Comparison of ENCODE assay signal across 26 cellular contexts in genomic region chr12:103513875-103514274, GRCh38. TPM values are rescaled to one million over a fixed set of nuclear protein-coding genes. Genes with fewer than 3 reads are reported as not detected.
DNase-seq lines count a peak whose midpoint lies in the region; ATAC-seq and TF ChIP-seq lines count a peak whose summit lies in the region.
"Had no signal": no experiment of that assay in that cellular context is flagged by ENCODE, and none has a peak within 500 bp of the region (broad histone marks: within the 10 kb centered on the region; RNA-seq: fewer than 3 reads in every experiment).

No MANE protein-coding gene starts in this region.

- no peaks in the 10 kb centered on the region for H4K20me1 ChIP-seq in GM23338 (replicated peaks; ENCODE audit: insufficient read depth)
- H4K20me1 ChIP-seq: BLaER1 treated with 17β-estradiol and CSF1 and Interleukin-3, amounts not matched to agents 10 nM and 100 nM had no signal

- no peak overlapping the region for H3K4me2 ChIP-seq in GM23338
- H3K4me2 ChIP-seq: A549; BLaER1 treated with 17β-estradiol and CSF1 and Interleukin-3, amounts not matched to agents 10 nM and 100 nM had no signal

- no peak overlapping the region for H3K27ac Mint-ChIP-seq in activated CD8-positive, alpha-beta T cell treated with anti-CD3 and anti-CD28 coated beads for 36 hours
- H3K27ac Mint-ChIP-seq in activated CD8-positive, alpha-beta T cell treated with anti-CD3 and anti-CD28 coated beads, Interleukin-2, amount 10 ng/mL, durations not matched to agents 7 days and 5 days = no peak overlapping the region
- H3K27ac Mint-ChIP-seq in GM23338 (peak overlapping the region; percentile 19; the same call in 1 of the 2 replicates), activated B cell treated with CpG ODN at 0.5 μM for 24 hours (peak overlapping the region; percentile 68)
- H3K27ac Mint-ChIP-seq in stimulated activated memory B cell treated with anti-CD40 and anti-IgM and Interleukin-4, amounts not matched to agents 10 μg/mL and 1 μg/mL and 100 μg/mL, for 72 hours = peak overlapping the region; percentile 17
- H3K27ac Mint-ChIP-seq: CD14-positive monocyte; CD4-positive, alpha-beta T cell had no signal

- no peak overlapping the region for H3K27ac ChIP-seq in GM23338 (ENCODE audit: low read depth)
- no peak overlapping the region for H3K27ac ChIP-seq in uterus
- H3K27ac ChIP-seq: A549; BLaER1 treated with 17β-estradiol and CSF1 and Interleukin-3, amounts not matched to agents 10 nM and 100 nM; GM23248 had no signal

- no peak overlapping the region for H3K4me3 Mint-ChIP-seq in activated CD8-positive, alpha-beta T cell treated with anti-CD3 and anti-CD28 coated beads for 36 hours
- no peak overlapping the region for H3K4me3 Mint-ChIP-seq in activated CD8-positive, alpha-beta T cell treated with anti-CD3 and anti-CD28 coated beads, Interleukin-2, amount 10 ng/mL, durations not matched to agents 7 days and 5 days
- no peak overlapping the region for H3K4me3 Mint-ChIP-seq in GM23338
- H3K4me3 Mint-ChIP-seq in activated B cell treated with CpG ODN at 0.5 μM for 24 hours = no peak overlapping the region
- H3K4me3 Mint-ChIP-seq in stimulated activated memory B cell treated with anti-CD40 and anti-IgM and Interleukin-4, amounts not matched to agents 10 μg/mL and 1 μg/mL and 100 μg/mL, for 72 hours = no peak overlapping the region
- H3K4me3 Mint-ChIP-seq: CD14-positive monocyte; CD4-positive, alpha-beta T cell; CD8-positive, alpha-beta memory T cell; H9 had no signal

- H3K27me3 Mint-ChIP-seq in activated CD8-positive, alpha-beta T cell treated with anti-CD3 and anti-CD28 coated beads for 36 hours = peaks cover 13% of the 10 kb centered on the region
- no peaks in the 10 kb centered on the region for H3K27me3 Mint-ChIP-seq in activated CD8-positive, alpha-beta T cell treated with anti-CD3 and anti-CD28 coated beads, Interleukin-2, amount 10 ng/mL, durations not matched to agents 7 days and 5 days (ENCODE audit: low read depth)
- H3K27me3 Mint-ChIP-seq in GM23338 (ENCODE audit: insufficient read depth, low read depth, poor library complexity) = peaks cover 2% of the 10 kb centered on the region
- H3K27me3 Mint-ChIP-seq in activated B cell treated with CpG ODN at 0.5 μM for 24 hours = no peaks in the 10 kb centered on the region
- no peaks in the 10 kb centered on the region for H3K27me3 Mint-ChIP-seq in stimulated activated memory B cell treated with anti-CD40 and anti-IgM and Interleukin-4, amounts not matched to agents 10 μg/mL and 1 μg/mL and 100 μg/mL, for 72 hours
- H3K27me3 Mint-ChIP-seq: CD4-positive, alpha-beta T cell; CD8-positive, alpha-beta memory T cell had no signal

- H3K9me2 ChIP-seq in GM23338 (ENCODE audit: insufficient read depth) = no peaks in the 10 kb centered on the region; the same call in 1 of the 2 replicates

- no peaks in the 10 kb centered on the region for H3K27me3 ChIP-seq in GM23338 (ENCODE audit: insufficient read depth)
- H3K27me3 ChIP-seq in uterus = no peaks in the 10 kb centered on the region
- H3K27me3 ChIP-seq: BE2C; BLaER1 treated with 17β-estradiol and CSF1 and Interleukin-3, amounts not matched to agents 10 nM and 100 nM had no signal

- intact Hi-C loops in activated CD8-positive, alpha-beta T cell treated with anti-CD3 and anti-CD28 coated beads for 36 hours (cut with micrococcal nuclease) = no loop called here
- intact Hi-C loops in activated B cell treated with CpG ODN at 0.5 μM for 24 hours (cut with micrococcal nuclease) (no loop called here), uterus (cut with DNase I; ENCODE audit: low total_unique reads) (no loop called here)

- no peak for DNase-seq in activated CD8-positive, alpha-beta T cell treated with anti-CD3 and anti-CD28 coated beads for 36 hours
- DNase-seq in activated CD8-positive, alpha-beta T cell treated with anti-CD3 and anti-CD28 coated beads, Interleukin-2, amount 10 ng/mL, durations not matched to agents 7 days and 5 days = no peak
- no peak for DNase-seq in GM23338 (ENCODE audit: low spot score)
- no peak for DNase-seq in activated B cell treated with CpG ODN at 0.5 μM for 24 hours
- DNase-seq in activated T-cell treated with anti-CD3 and anti-CD28 coated beads, Interleukin-2, amount 50 U/mL, for 1 hour = no peak
- DNase-seq in uterus = no peak
- DNase-seq: 8988T; ACHN; AML-193; BE2C; CD4-positive, alpha-beta T cell; CD8-positive, alpha-beta memory T cell; DMS 273 treated with DMSO at 0.1 percent for 48 hours; DMS79; EL; GDM1; GM23248; H9 had no signal

- POLR2A ChIA-PET in activated CD8-positive, alpha-beta T cell treated with anti-CD3 and anti-CD28 coated beads for 36 hours (lab: Charles Lee) = no interaction called here
- POLR2A ChIA-PET in activated CD8-positive, alpha-beta T cell treated with anti-CD3 and anti-CD28 coated beads, Interleukin-2, amount 10 ng/mL, durations not matched to agents 7 days and 5 days (lab: Charles Lee) = no interaction called here
- POLR2A ChIA-PET in activated B cell treated with CpG ODN at 0.5 μM for 24 hours (lab: Charles Lee) = no interaction called here

- H3K4me1 ChIP-seq in GM23338 (ENCODE audit: insufficient read depth) = no peaks in the 10 kb centered on the region
- H3K4me1 ChIP-seq in uterus = no peaks in the 10 kb centered on the region
- H3K4me1 ChIP-seq: A549; BE2C; BLaER1 treated with 17β-estradiol and CSF1 and Interleukin-3, amounts not matched to agents 10 nM and 100 nM had no signal

- H3F3A ChIP-seq in GM23338 (replicated peaks; ENCODE audit: low read depth) = no peaks in the 10 kb centered on the region

- peaks cover 7% of the 10 kb centered on the region for H3K4me1 Mint-ChIP-seq in activated CD8-positive, alpha-beta T cell treated with anti-CD3 and anti-CD28 coated beads for 36 hours (ENCODE audit: low read depth)
- no peaks in the 10 kb centered on the region for H3K4me1 Mint-ChIP-seq in activated CD8-positive, alpha-beta T cell treated with anti-CD3 and anti-CD28 coated beads, Interleukin-2, amount 10 ng/mL, durations not matched to agents 7 days and 5 days (ENCODE audit: low read depth)
- no peaks in the 10 kb centered on the region for H3K4me1 Mint-ChIP-seq in GM23338
- peaks cover 9% of the 10 kb centered on the region for H3K4me1 Mint-ChIP-seq in activated B cell treated with CpG ODN at 0.5 μM for 24 hours
- peaks cover 8% of the 10 kb centered on the region for H3K4me1 Mint-ChIP-seq in stimulated activated memory B cell treated with anti-CD40 and anti-IgM and Interleukin-4, amounts not matched to agents 10 μg/mL and 1 μg/mL and 100 μg/mL, for 72 hours
- H3K4me1 Mint-ChIP-seq: CD14-positive monocyte; CD8-positive, alpha-beta memory T cell; H9 had no signal

- peaks cover 6% of the 10 kb centered on the region for H3K36me3 Mint-ChIP-seq in activated CD8-positive, alpha-beta T cell treated with anti-CD3 and anti-CD28 coated beads for 36 hours (ENCODE audit: low read depth)
- H3K36me3 Mint-ChIP-seq in activated CD8-positive, alpha-beta T cell treated with anti-CD3 and anti-CD28 coated beads, Interleukin-2, amount 10 ng/mL, durations not matched to agents 7 days and 5 days (ENCODE audit: low read depth) = no peaks in the 10 kb centered on the region
- H3K36me3 Mint-ChIP-seq in GM23338 (ENCODE audit: low read depth) (no peaks in the 10 kb centered on the region), activated B cell treated with CpG ODN at 0.5 μM for 24 hours (ENCODE audit: low read depth) (peaks cover 5% of the 10 kb centered on the region)
- H3K36me3 Mint-ChIP-seq in stimulated activated memory B cell treated with anti-CD40 and anti-IgM and Interleukin-4, amounts not matched to agents 10 μg/mL and 1 μg/mL and 100 μg/mL, for 72 hours = peaks cover 26% of the 10 kb centered on the region
- H3K36me3 Mint-ChIP-seq: CD14-positive monocyte; CD8-positive, alpha-beta memory T cell had no signal

- ATAC-seq in activated CD8-positive, alpha-beta T cell treated with anti-CD3 and anti-CD28 coated beads for 36 hours = peak; percentile 76
- no peak for ATAC-seq in activated CD8-positive, alpha-beta T cell treated with anti-CD3 and anti-CD28 coated beads, Interleukin-2, amount 10 ng/mL, durations not matched to agents 7 days and 5 days
- ATAC-seq in GM23338 (no peak), activated B cell treated with CpG ODN at 0.5 μM for 24 hours (ENCODE audit: low read depth) (no peak), HG02642 (IDR thresholded peaks at IDR 0.05; ENCODE audit: poor library complexity, unreplicated experiment) (no peak)
- no peak for ATAC-seq in stimulated activated memory B cell treated with anti-CD40 and anti-IgM and Interleukin-4, amounts not matched to agents 10 μg/mL and 1 μg/mL and 100 μg/mL, for 72 hours
- ATAC-seq: A549, GM12878, HCT116 had no signal

- no peaks in the 10 kb centered on the region for H3K9me3 ChIP-seq in uterus
- H3K9me3 ChIP-seq: A549, BE2C had no signal

- no peak overlapping the region for H2AFZ ChIP-seq in GM23338
- H2AFZ ChIP-seq: GM23248 had no signal

- H3K9me3 Mint-ChIP-seq in activated CD8-positive, alpha-beta T cell treated with anti-CD3 and anti-CD28 coated beads for 36 hours = peaks cover 10% of the 10 kb centered on the region
- H3K9me3 Mint-ChIP-seq in activated CD8-positive, alpha-beta T cell treated with anti-CD3 and anti-CD28 coated beads, Interleukin-2, amount 10 ng/mL, durations not matched to agents 7 days and 5 days (ENCODE audit: insufficient read depth) = peaks cover 3% of the 10 kb centered on the region
- H3K9me3 Mint-ChIP-seq in GM23338 (peaks cover 2% of the 10 kb centered on the region; the same call in 1 of the 3 replicates), activated B cell treated with CpG ODN at 0.5 μM for 24 hours (peaks cover 26% of the 10 kb centered on the region)
- peaks cover 24% of the 10 kb centered on the region for H3K9me3 Mint-ChIP-seq in stimulated activated memory B cell treated with anti-CD40 and anti-IgM and Interleukin-4, amounts not matched to agents 10 μg/mL and 1 μg/mL and 100 μg/mL, for 72 hours
- H3K9me3 Mint-ChIP-seq: CD4-positive, alpha-beta T cell; CD8-positive, alpha-beta memory T cell; H9 had no signal

- TF ChIP-seq POLR2A in uterus (IDR thresholded peaks at IDR 0.05) = no peak

- no peaks in the 10 kb centered on the region for H3K36me3 ChIP-seq in GM23338 (ENCODE audit: insufficient read depth)
- no peaks in the 10 kb centered on the region for H3K36me3 ChIP-seq in uterus
- H3K36me3 ChIP-seq: BE2C; BLaER1 treated with 17β-estradiol and CSF1 and Interleukin-3, amounts not matched to agents 10 nM and 100 nM had no signal

- no peaks in the 10 kb centered on the region for H3K79me2 ChIP-seq in GM23338 (replicated peaks; ENCODE audit: insufficient read depth)

- CTCF ChIA-PET in activated CD8-positive, alpha-beta T cell treated with anti-CD3 and anti-CD28 coated beads for 36 hours (lab: Charles Lee) = interaction anchor here (0.7 kb wide), 1 partner anchor 13 kb away, joined by 3 read pairs; no protein-coding TSS in a partner anchor
- CTCF ChIA-PET in activated CD8-positive, alpha-beta T cell treated with anti-CD3 and anti-CD28 coated beads, Interleukin-2, amount 10 ng/mL, durations not matched to agents 7 days and 5 days (lab: Charles Lee) = no interaction called here
- CTCF ChIA-PET in activated B cell treated with CpG ODN at 0.5 μM for 24 hours (lab: Charles Lee) = no interaction called here

- no peak for TF ChIP-seq CTCF in activated CD8-positive, alpha-beta T cell treated with anti-CD3 and anti-CD28 coated beads for 36 hours (IDR thresholded peaks at IDR 0.05)
- no peak for TF ChIP-seq CTCF in GM23338 (conservative IDR thresholded peaks at IDR 0.05; ENCODE audit: low read depth in 2 of 2)
- TF ChIP-seq CTCF in activated B cell treated with CpG ODN at 0.5 μM for 24 hours (IDR thresholded peaks at IDR 0.05) = no peak
- no peak for TF ChIP-seq CTCF in uterus (IDR thresholded peaks at IDR 0.05)

- no peak overlapping the region for H3K4me3 ChIP-seq in GM23338
- no peak overlapping the region for H3K4me3 ChIP-seq in uterus
- H3K4me3 ChIP-seq: A549; BLaER1 treated with 17β-estradiol and CSF1 and Interleukin-3, amounts not matched to agents 10 nM and 100 nM; GM12878; GM23248 had no signal

RNA-seq across cellular contexts. Expression of gene C12orf42, which starts 18.1 kb away (rescaled TPM):
- total RNA-seq in activated CD8-positive, alpha-beta T cell treated with anti-CD3 and anti-CD28 coated beads for 36 hours = 1 to 10 TPM in 1 of 2 experiments, under 1 TPM in 1; 0.49 to 1.4 TPM
- under 1 TPM; 0.84 to 0.91 TPM for total RNA-seq in activated CD8-positive, alpha-beta T cell treated with anti-CD3 and anti-CD28 coated beads, Interleukin-2, amount 10 ng/mL, durations not matched to agents 7 days and 5 days
- 1.1 TPM in 1 of 2 replicates, not detected in the other for total RNA-seq in GM23338 (2014; rRNA removed; shearing (Covaris generic))
- 0.21 and 0.45 TPM in 2 replicates for polyA plus RNA-seq in GM23338 (2016; fragmentation: Nextera tagmentation; extraction: Ambion mirVana)
- total RNA-seq in activated B cell treated with CpG ODN at 0.5 μM for 24 hours (15.0 and 21.0 TPM in 2 replicates), uterus (under 1 TPM in 1 of 4 donors, not detected in 3; 0.21 TPM)
- total RNA-seq: GM23248, H4, H9 had no signal
- polyA plus RNA-seq: A549, CD14-positive monocyte, GM23248 had no signal

Comparison
In these comparisons a context has a peak if more than half of its experiments do, and no peak if none do; other contexts are left out.
1. H3K27ac Mint-ChIP-seq: peak in GM23338 (single experiment), activated B cell treated with CpG ODN at 0.5 μM for 24 hours (single experiment) and stimulated activated memory B cell treated with anti-CD40 and anti-IgM and Interleukin-4, amounts not matched to agents 10 μg/mL and 1 μg/mL and 100 μg/mL, for 72 hours (single experiment); none in activated CD8-positive, alpha-beta T cell treated with anti-CD3 and anti-CD28 coated beads for 36 hours (single experiment) and activated CD8-positive, alpha-beta T cell treated with anti-CD3 and anti-CD28 coated beads, Interleukin-2, amount 10 ng/mL, durations not matched to agents 7 days and 5 days (single experiment).